In the genomic region with DNA sequence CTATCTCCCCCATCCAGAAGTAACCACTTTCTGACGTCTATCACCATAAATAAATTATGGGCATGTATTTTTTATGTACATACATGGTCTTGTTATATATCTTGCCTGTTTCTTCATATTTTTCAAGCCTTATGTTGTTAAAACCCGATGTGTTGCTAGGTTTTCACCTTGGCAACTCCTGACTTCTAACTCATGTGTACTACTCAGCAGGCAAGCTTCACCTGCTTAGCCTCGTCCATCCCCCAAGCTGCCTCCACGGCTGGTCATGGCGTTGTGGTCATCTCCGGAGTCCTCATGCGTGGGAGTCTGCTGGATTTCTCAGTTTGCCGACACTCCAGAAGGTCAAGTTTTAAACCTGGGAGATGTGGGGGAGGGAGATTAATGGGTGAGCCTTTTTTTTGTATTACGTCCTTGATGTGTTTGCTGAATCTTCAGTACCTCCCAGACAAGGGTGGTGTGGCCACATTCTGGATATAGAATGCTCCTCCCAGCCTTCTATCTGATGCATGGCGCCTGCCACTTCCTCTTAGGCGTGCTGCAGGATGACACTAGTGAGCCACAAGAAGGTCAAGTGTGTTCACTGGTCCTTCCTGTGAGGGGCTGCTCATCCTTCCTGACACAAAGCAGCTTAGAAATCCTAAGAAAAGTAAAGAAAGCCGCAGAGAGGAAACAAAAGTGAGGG, we compare ENCODE assay signal across 1 cellular context.
TF ChIP-seq lines count a peak whose summit lies in the region.

No MANE protein-coding gene starts in this region.

TF ChIP-seq in GM23338, 12 proteins besides CTCF, POLR2A, EP300 and RAD21 (continued from another document):
- TF ChIP-seq, protein P1, sequence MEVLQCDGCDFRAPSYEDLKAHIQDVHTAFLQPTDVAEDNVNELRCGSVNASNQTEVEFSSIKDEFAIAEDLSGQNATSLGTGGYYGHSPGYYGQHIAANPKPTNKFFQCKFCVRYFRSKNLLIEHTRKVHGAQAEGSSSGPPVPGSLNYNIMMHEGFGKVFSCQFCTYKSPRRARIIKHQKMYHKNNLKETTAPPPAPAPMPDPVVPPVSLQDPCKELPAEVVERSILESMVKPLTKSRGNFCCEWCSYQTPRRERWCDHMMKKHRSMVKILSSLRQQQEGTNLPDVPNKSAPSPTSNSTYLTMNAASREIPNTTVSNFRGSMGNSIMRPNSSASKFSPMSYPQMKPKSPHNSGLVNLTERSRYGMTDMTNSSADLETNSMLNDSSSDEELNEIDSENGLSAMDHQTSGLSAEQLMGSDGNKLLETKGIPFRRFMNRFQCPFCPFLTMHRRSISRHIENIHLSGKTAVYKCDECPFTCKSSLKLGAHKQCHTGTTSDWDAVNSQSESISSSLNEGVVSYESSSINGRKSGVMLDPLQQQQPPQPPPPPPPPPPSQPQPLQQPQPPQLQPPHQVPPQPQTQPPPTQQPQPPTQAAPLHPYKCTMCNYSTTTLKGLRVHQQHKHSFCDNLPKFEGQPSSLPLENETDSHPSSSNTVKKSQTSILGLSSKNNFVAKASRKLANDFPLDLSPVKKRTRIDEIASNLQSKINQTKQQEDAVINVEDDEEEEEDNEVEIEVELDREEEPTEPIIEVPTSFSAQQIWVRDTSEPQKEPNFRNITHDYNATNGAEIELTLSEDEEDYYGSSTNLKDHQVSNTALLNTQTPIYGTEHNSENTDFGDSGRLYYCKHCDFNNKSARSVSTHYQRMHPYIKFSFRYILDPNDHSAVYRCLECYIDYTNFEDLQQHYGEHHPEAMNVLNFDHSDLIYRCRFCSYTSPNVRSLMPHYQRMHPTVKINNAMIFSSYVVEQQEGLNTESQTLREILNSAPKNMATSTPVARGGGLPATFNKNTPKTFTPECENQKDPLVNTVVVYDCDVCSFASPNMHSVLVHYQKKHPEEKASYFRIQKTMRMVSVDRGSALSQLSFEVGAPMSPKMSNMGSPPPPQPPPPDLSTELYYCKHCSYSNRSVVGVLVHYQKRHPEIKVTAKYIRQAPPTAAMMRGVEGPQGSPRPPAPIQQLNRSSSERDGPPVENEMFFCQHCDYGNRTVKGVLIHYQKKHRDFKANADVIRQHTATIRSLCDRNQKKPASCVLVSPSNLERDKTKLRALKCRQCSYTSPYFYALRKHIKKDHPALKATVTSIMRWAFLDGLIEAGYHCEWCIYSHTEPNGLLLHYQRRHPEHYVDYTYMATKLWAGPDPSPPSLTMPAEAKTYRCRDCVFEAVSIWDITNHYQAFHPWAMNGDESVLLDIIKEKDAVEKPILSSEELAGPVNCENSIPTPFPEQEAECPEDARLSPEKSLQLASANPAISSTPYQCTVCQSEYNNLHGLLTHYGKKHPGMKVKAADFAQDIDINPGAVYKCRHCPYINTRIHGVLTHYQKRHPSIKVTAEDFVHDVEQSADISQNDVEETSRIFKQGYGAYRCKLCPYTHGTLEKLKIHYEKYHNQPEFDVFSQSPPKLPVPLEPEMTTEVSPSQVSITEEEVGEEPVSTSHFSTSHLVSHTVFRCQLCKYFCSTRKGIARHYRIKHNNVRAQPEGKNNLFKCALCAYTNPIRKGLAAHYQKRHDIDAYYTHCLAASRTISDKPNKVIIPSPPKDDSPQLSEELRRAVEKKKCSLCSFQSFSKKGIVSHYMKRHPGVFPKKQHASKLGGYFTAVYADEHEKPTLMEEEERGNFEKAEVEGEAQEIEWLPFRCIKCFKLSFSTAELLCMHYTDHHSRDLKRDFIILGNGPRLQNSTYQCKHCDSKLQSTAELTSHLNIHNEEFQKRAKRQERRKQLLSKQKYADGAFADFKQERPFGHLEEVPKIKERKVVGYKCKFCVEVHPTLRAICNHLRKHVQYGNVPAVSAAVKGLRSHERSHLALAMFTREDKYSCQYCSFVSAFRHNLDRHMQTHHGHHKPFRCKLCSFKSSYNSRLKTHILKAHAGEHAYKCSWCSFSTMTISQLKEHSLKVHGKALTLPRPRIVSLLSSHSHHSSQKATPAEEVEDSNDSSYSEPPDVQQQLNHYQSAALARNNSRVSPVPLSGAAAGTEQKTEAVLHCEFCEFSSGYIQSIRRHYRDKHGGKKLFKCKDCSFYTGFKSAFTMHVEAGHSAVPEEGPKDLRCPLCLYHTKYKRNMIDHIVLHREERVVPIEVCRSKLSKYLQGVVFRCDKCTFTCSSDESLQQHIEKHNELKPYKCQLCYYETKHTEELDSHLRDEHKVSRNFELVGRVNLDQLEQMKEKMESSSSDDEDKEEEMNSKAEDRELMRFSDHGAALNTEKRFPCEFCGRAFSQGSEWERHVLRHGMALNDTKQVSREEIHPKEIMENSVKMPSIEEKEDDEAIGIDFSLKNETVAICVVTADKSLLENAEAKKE (CRISPR knock-in tag; IDR thresholded peaks at IDR 0.05) = no peak
